1 cellular context compared by ENCODE assay signal in genomic region chr4:899556-899906, GRCh38.
TF ChIP-seq lines count a peak whose summit lies in the region.

No MANE protein-coding gene starts in this region.

TF ChIP-seq in H1, 55 proteins besides CTCF, POLR2A, EP300 and RAD21 (continued from another document):
- TF ChIP-seq EGR1 (IDR thresholded peaks at IDR 0.05; ENCODE audit: borderline replicate concordance, low read depth, low read length) (no peak), SP2 (IDR thresholded peaks at IDR 0.05; ENCODE audit: low read length) (no peak), USF2 (IDR thresholded peaks at IDR 0.05; ENCODE audit: low read length) (no peak), SP4 (IDR thresholded peaks at IDR 0.05; ENCODE audit: low read length) (no peak), CEBPB (IDR thresholded peaks at IDR 0.05; ENCODE audit: low read depth, low read length) (no peak), SRF (IDR thresholded peaks at IDR 0.05; ENCODE audit: low read depth, low read length) (no peak), TAF1 (IDR thresholded peaks at IDR 0.05; ENCODE audit: low read depth, low read length) (no peak)
